In the genomic region with DNA sequence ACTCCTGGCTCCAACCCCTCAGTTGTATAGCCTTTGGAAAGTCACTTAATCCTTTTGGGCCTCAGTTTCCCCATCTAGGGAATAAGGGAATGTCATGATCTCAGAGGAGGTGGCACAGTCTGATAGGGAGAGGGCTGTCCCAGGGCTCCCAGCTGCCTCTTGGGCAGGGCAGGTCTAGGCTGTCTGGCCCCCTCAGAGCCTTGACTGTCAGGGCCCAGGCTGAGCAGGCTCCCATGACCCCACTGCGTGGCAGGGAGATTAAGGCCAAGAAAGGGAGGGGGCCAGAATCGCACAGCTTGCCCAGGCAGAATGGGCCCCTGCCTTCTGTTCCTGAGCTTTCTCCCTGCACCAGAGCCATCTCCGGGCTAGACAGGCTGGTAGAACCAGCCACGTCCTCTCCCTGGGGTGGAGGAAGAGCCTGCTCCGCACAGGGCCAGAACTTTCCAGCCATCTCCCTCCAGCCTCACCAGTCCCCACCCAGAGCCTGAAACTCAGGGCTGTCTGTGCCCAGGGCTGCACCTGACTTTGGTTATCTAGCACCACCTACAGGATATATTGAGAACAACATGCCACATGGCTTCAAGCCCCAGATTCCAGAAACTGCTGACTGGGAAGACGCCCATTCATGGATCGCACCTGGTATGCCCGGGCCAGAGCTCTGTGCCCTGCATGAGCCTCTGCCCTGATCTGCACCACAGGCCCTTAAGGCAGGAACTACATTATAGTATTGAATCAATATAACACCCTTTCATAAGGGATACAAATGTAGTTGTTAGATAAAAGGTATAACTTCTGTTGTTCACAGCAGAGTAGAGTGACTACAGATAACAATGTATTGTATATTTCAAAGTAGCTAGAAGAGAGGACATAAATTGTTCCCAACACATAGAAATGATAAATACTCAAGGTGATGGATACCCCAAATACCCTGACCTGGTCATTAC, we compare ENCODE assay signal across 1 cellular context.
A peak's percentile ranks its signal among the peaks of the same experiment; 100 is the strongest.
TF ChIP-seq lines count a peak whose summit lies in the region.

No MANE protein-coding gene starts in this region.

TF ChIP-seq in K562, 482 proteins besides CTCF, POLR2A, EP300 and RAD21 (continued from another document and continues in another):
- TF ChIP-seq, protein P1, sequence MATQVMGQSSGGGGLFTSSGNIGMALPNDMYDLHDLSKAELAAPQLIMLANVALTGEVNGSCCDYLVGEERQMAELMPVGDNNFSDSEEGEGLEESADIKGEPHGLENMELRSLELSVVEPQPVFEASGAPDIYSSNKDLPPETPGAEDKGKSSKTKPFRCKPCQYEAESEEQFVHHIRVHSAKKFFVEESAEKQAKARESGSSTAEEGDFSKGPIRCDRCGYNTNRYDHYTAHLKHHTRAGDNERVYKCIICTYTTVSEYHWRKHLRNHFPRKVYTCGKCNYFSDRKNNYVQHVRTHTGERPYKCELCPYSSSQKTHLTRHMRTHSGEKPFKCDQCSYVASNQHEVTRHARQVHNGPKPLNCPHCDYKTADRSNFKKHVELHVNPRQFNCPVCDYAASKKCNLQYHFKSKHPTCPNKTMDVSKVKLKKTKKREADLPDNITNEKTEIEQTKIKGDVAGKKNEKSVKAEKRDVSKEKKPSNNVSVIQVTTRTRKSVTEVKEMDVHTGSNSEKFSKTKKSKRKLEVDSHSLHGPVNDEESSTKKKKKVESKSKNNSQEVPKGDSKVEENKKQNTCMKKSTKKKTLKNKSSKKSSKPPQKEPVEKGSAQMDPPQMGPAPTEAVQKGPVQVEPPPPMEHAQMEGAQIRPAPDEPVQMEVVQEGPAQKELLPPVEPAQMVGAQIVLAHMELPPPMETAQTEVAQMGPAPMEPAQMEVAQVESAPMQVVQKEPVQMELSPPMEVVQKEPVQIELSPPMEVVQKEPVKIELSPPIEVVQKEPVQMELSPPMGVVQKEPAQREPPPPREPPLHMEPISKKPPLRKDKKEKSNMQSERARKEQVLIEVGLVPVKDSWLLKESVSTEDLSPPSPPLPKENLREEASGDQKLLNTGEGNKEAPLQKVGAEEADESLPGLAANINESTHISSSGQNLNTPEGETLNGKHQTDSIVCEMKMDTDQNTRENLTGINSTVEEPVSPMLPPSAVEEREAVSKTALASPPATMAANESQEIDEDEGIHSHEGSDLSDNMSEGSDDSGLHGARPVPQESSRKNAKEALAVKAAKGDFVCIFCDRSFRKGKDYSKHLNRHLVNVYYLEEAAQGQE (CRISPR knock-in tag; IDR thresholded peaks at IDR 0.05; ENCODE audit: low read depth), result 0 out of 2 replicates have a peak, but pooled peaks have one; percentile 20
- TF ChIP-seq NFXL1 (CRISPR knock-in tag; IDR thresholded peaks at IDR 0.05), result no peak
- peak; percentile 84 for TF ChIP-seq SMC3 (conservative IDR thresholded peaks at IDR 0.05; ENCODE audit: insufficient read depth, low read depth, low read length)
- TF ChIP-seq EHMT2 (IDR thresholded peaks at IDR 0.05), result no peak
- TF ChIP-seq BRD9 (IDR thresholded peaks at IDR 0.05; ENCODE audit: low read depth, partially characterized antibody), result peak; percentile 72
- TF ChIP-seq PRPF4 (IDR thresholded peaks at IDR 0.05; ENCODE audit: insufficient read depth, low read depth, low read length, poor library complexity, severe bottlenecking), result no peak
- TF ChIP-seq KDM1A (IDR thresholded peaks at IDR 0.05), result no peak
- no peak for TF ChIP-seq ARNT (IDR thresholded peaks at IDR 0.05)
- no peak for TF ChIP-seq XRCC3 (IDR thresholded peaks at IDR 0.05)
- TF ChIP-seq ZNF586 (CRISPR knock-in tag; conservative IDR thresholded peaks at IDR 0.05), result no peak
- TF ChIP-seq NR2F6 (CRISPR knock-in tag; IDR thresholded peaks at IDR 0.05), result no peak
- no peak for TF ChIP-seq HNRNPLL (IDR thresholded peaks at IDR 0.05; ENCODE audit: low read depth, low read length, poor library complexity, severe bottlenecking)
- no peak for TF ChIP-seq TSC22D4 (tag; IDR thresholded peaks at IDR 0.05)
- TF ChIP-seq MXI1 (IDR thresholded peaks at IDR 0.05; ENCODE audit: low read depth, low read length), result no peak
- TF ChIP-seq, protein P2, sequence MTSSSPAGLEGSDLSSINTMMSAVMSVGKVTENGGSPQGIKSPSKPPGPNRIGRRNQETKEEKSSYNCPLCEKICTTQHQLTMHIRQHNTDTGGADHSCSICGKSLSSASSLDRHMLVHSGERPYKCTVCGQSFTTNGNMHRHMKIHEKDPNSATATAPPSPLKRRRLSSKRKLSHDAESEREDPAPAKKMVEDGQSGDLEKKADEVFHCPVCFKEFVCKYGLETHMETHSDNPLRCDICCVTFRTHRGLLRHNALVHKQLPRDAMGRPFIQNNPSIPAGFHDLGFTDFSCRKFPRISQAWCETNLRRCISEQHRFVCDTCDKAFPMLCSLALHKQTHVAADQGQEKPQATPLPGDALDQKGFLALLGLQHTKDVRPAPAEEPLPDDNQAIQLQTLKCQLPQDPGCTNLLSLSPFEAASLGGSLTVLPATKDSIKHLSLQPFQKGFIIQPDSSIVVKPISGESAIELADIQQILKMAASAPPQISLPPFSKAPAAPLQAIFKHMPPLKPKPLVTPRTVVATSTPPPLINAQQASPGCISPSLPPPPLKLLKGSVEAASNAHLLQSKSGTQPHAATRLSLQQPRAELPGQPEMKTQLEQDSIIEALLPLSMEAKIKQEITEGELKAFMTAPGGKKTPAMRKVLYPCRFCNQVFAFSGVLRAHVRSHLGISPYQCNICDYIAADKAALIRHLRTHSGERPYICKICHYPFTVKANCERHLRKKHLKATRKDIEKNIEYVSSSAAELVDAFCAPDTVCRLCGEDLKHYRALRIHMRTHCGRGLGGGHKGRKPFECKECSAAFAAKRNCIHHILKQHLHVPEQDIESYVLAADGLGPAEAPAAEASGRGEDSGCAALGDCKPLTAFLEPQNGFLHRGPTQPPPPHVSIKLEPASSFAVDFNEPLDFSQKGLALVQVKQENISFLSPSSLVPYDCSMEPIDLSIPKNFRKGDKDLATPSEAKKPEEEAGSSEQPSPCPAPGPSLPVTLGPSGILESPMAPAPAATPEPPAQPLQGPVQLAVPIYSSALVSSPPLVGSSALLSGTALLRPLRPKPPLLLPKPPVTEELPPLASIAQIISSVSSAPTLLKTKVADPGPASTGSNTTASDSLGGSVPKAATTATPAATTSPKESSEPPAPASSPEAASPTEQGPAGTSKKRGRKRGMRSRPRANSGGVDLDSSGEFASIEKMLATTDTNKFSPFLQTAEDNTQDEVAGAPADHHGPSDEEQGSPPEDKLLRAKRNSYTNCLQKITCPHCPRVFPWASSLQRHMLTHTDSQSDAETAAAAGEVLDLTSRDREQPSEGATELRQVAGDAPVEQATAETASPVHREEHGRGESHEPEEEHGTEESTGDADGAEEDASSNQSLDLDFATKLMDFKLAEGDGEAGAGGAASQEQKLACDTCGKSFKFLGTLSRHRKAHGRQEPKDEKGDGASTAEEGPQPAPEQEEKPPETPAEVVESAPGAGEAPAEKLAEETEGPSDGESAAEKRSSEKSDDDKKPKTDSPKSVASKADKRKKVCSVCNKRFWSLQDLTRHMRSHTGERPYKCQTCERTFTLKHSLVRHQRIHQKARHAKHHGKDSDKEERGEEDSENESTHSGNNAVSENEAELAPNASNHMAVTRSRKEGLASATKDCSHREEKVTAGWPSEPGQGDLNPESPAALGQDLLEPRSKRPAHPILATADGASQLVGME (CRISPR knock-in tag; IDR thresholded peaks at IDR 0.05), result no peak
- TF ChIP-seq CCNT2 (IDR thresholded peaks at IDR 0.05; ENCODE audit: borderline replicate concordance, extremely low read depth, insufficient read length, low read depth, low read length), result no peak
- no peak for TF ChIP-seq MIER1 (IDR thresholded peaks at IDR 0.05; ENCODE audit: low read depth)
- TF ChIP-seq FOSL1 (tag; conservative IDR thresholded peaks at IDR 0.05), result no peak
- TF ChIP-seq NBN (IDR thresholded peaks at IDR 0.05; ENCODE audit: low read depth), result no peak
- TF ChIP-seq ARID1B (IDR thresholded peaks at IDR 0.05), result no peak; the same call in 1 of the 2 replicates
- TF ChIP-seq, protein P3, sequence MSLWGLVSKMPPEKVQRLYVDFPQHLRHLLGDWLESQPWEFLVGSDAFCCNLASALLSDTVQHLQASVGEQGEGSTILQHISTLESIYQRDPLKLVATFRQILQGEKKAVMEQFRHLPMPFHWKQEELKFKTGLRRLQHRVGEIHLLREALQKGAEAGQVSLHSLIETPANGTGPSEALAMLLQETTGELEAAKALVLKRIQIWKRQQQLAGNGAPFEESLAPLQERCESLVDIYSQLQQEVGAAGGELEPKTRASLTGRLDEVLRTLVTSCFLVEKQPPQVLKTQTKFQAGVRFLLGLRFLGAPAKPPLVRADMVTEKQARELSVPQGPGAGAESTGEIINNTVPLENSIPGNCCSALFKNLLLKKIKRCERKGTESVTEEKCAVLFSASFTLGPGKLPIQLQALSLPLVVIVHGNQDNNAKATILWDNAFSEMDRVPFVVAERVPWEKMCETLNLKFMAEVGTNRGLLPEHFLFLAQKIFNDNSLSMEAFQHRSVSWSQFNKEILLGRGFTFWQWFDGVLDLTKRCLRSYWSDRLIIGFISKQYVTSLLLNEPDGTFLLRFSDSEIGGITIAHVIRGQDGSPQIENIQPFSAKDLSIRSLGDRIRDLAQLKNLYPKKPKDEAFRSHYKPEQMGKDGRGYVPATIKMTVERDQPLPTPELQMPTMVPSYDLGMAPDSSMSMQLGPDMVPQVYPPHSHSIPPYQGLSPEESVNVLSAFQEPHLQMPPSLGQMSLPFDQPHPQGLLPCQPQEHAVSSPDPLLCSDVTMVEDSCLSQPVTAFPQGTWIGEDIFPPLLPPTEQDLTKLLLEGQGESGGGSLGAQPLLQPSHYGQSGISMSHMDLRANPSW (CRISPR knock-in tag; IDR thresholded peaks at IDR 0.05), result no peak; the same call in 1 of the 2 replicates
- no peak for TF ChIP-seq CBX1 (IDR thresholded peaks at IDR 0.05; ENCODE audit: low read depth)
- 0 out of 2 replicates have a peak, but pooled peaks have one; percentile 42 for TF ChIP-seq CREM (IDR thresholded peaks at IDR 0.05; ENCODE audit: low read depth)
- TF ChIP-seq DPF2 (IDR thresholded peaks at IDR 0.05), result no peak
- TF ChIP-seq THRAP3 (IDR thresholded peaks at IDR 0.05; ENCODE audit: borderline replicate concordance), result no peak
- no peak for TF ChIP-seq ZNF766 (CRISPR knock-in tag; conservative IDR thresholded peaks at IDR 0.05)
- no peak for TF ChIP-seq KDM2B (CRISPR knock-in tag; IDR thresholded peaks at IDR 0.05)
- TF ChIP-seq KLF13 (tag; IDR thresholded peaks at IDR 0.05; ENCODE audit: borderline replicate concordance, low read depth), result no peak
- TF ChIP-seq, protein P4, sequence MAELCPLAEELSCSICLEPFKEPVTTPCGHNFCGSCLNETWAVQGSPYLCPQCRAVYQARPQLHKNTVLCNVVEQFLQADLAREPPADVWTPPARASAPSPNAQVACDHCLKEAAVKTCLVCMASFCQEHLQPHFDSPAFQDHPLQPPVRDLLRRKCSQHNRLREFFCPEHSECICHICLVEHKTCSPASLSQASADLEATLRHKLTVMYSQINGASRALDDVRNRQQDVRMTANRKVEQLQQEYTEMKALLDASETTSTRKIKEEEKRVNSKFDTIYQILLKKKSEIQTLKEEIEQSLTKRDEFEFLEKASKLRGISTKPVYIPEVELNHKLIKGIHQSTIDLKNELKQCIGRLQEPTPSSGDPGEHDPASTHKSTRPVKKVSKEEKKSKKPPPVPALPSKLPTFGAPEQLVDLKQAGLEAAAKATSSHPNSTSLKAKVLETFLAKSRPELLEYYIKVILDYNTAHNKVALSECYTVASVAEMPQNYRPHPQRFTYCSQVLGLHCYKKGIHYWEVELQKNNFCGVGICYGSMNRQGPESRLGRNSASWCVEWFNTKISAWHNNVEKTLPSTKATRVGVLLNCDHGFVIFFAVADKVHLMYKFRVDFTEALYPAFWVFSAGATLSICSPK (IDR thresholded peaks at IDR 0.05; ENCODE audit: borderline replicate concordance), result no peak
- no peak for TF ChIP-seq MEIS2 (IDR thresholded peaks at IDR 0.05; ENCODE audit: partially characterized antibody)
- TF ChIP-seq HDAC3 (IDR thresholded peaks at IDR 0.05; ENCODE audit: borderline replicate concordance, partially characterized antibody), result no peak
- peak in 1 of 2 experiments; percentile 85; a peak in 2 of 3 replicates for TF ChIP-seq CBX3 (IDR thresholded peaks at IDR 0.05; ENCODE audit: borderline replicate concordance in 1 of 2, low read length in 2 of 2)
- TF ChIP-seq ETV5 (CRISPR knock-in tag; IDR thresholded peaks at IDR 0.05; ENCODE audit: low read depth), result peak; percentile 31; the same call in 1 of the 2 replicates
- no peak for TF ChIP-seq MTA2 (IDR thresholded peaks at IDR 0.05; ENCODE audit: low read depth)
- TF ChIP-seq, protein P5, sequence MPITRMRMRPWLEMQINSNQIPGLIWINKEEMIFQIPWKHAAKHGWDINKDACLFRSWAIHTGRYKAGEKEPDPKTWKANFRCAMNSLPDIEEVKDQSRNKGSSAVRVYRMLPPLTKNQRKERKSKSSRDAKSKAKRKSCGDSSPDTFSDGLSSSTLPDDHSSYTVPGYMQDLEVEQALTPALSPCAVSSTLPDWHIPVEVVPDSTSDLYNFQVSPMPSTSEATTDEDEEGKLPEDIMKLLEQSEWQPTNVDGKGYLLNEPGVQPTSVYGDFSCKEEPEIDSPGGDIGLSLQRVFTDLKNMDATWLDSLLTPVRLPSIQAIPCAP (CRISPR knock-in tag; IDR thresholded peaks at IDR 0.05; ENCODE audit: borderline replicate concordance), result no peak
- TF ChIP-seq ATF1 (CRISPR knock-in tag; IDR thresholded peaks at IDR 0.05), result no peak
- TF ChIP-seq ATF1 (tag; IDR thresholded peaks at IDR 0.05), result 0 out of 2 replicates have a peak, but pooled peaks have one; percentile 28
- TF ChIP-seq BMI1 (IDR thresholded peaks at IDR 0.05; ENCODE audit: low read length), result no peak
- TF ChIP-seq FOXK1 (CRISPR knock-in tag; IDR thresholded peaks at IDR 0.05; ENCODE audit: borderline replicate concordance), result no peak
- TF ChIP-seq, protein P6, sequence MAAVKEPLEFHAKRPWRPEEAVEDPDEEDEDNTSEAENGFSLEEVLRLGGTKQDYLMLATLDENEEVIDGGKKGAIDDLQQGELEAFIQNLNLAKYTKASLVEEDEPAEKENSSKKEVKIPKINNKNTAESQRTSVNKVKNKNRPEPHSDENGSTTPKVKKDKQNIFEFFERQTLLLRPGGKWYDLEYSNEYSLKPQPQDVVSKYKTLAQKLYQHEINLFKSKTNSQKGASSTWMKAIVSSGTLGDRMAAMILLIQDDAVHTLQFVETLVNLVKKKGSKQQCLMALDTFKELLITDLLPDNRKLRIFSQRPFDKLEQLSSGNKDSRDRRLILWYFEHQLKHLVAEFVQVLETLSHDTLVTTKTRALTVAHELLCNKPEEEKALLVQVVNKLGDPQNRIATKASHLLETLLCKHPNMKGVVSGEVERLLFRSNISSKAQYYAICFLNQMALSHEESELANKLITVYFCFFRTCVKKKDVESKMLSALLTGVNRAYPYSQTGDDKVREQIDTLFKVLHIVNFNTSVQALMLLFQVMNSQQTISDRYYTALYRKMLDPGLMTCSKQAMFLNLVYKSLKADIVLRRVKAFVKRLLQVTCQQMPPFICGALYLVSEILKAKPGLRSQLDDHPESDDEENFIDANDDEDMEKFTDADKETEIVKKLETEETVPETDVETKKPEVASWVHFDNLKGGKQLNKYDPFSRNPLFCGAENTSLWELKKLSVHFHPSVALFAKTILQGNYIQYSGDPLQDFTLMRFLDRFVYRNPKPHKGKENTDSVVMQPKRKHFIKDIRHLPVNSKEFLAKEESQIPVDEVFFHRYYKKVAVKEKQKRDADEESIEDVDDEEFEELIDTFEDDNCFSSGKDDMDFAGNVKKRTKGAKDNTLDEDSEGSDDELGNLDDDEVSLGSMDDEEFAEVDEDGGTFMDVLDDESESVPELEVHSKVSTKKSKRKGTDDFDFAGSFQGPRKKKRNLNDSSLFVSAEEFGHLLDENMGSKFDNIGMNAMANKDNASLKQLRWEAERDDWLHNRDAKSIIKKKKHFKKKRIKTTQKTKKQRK (IDR thresholded peaks at IDR 0.05; ENCODE audit: borderline replicate concordance, low read depth, low read length), result no peak
- TF ChIP-seq ZNF263 (CRISPR knock-in tag; IDR thresholded peaks at IDR 0.05; ENCODE audit: borderline replicate concordance), result no peak
- no peak for TF ChIP-seq GATAD2B (IDR thresholded peaks at IDR 0.05; ENCODE audit: borderline replicate concordance)
- TF ChIP-seq ZNF354B (CRISPR knock-in tag; IDR thresholded peaks at IDR 0.05), result no peak
- no peak for TF ChIP-seq NCOA1 (IDR thresholded peaks at IDR 0.05; ENCODE audit: low read depth)
- no peak for TF ChIP-seq ZEB2 (IDR thresholded peaks at IDR 0.05)
